10 cellular contexts compared by ENCODE assay signal in the genomic region with DNA sequence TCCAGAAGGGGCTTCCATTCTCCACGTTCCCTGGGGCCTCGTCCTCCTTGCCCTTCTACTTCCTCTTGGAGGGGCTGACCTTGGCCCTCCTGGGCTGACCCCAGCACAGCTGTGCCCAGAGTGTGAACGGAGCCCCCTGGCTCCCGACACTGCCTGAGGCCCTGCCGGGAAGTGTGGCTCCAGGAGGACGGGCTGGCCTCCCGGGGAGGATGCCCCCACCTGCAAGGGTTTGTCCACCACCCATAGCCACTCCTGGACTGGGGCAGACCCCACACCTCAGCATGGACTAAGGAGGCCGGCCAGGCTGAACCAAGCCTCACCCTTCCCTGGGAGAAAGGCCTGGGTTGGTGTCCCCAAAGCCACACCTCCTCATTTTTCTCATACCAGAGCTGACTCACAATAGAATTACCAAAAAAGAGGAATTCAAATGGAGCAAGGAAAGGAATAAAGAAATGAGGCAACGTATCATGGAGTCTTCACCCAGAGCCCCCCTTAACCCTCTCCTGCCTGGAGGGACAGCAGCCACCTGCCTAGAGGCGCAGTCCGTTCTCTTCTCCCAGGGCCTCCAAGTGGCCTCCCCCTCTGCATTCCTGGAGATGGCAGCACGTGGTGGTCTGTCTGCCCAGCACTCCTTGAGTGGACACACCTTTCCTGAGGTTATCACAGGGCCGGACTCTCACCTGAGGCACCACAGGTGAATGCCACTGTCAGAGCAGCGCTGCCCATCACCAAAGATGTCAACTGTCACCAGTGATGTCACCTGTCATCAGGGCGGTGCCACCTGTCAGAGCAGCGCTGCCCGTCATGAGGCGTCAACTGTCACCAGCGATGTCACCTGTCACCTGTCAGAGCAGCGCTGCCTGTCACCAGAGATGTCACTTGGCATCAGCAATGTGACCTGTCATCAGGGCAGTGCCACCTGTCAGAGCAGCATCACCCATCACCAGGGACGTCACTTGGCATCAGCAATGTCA. TPM values are rescaled to one million over a fixed set of nuclear protein-coding genes. Genes with fewer than 3 reads are reported as not detected.
DNase-seq lines count a peak whose midpoint lies in the region; ATAC-seq and TF ChIP-seq lines count a peak whose summit lies in the region.
"Had no signal": no experiment of that assay in that cellular context is flagged by ENCODE, and none has a peak within 500 bp of the region (broad histone marks: within the 10 kb centered on the region; RNA-seq: fewer than 3 reads in every experiment).

No MANE protein-coding gene starts in this region.

- peak; percentile 93 for DNase-seq in AG20443 (ENCODE audit: low spot score)
- no peak for DNase-seq in endothelial cell (ENCODE audit: low spot score)
- DNase-seq in non-pigmented ciliary epithelial cell (ENCODE audit: low read depth): peak; percentile 26
- no peak for DNase-seq in activated T-cell treated with anti-CD3 and anti-CD28 coated beads, Interleukin-2, amount 50 U/mL, for 1 hour
- no peak for DNase-seq in NCI-H510A treated with DMSO at 0.1 percent for 48 hours (lab: John Stamatoyannopoulos, UW)
- DNase-seq: DND-41; stimulated activated naive CD8-positive, alpha-beta T cell treated with anti-CD3 and anti-CD28 coated beads, Interleukin-15, Interleukin-2, amounts not matched to agents 100 U/mL and 50 U/mL, for 24 hours had no signal

- peaks cover 43% of the 10 kb centered on the region for H3K36me3 Mint-ChIP-seq in endothelial cell (ENCODE audit: low read depth, unreplicated experiment)

- peaks cover 5% of the 10 kb centered on the region for H3K9me3 Mint-ChIP-seq in endothelial cell (ENCODE audit: unreplicated experiment)

- no peak for TF ChIP-seq CTCF in endothelial cell (IDR thresholded peaks at IDR 0.05; ENCODE audit: unreplicated experiment)

- peak; percentile 41; the same call in 1 of the 2 replicates for TF ChIP-seq EP300 in Ishikawa (IDR thresholded peaks at IDR 0.05; ENCODE audit: borderline replicate concordance)

- no peak overlapping the region for H3K27ac Mint-ChIP-seq in endothelial cell (ENCODE audit: unreplicated experiment)

- H3K4me1 Mint-ChIP-seq in endothelial cell (ENCODE audit: unreplicated experiment): peaks cover 3% of the 10 kb centered on the region

- H3K27me3 Mint-ChIP-seq in endothelial cell (ENCODE audit: unreplicated experiment): peaks cover 15% of the 10 kb centered on the region

- peak overlapping the region; percentile 59 for H3K4me3 Mint-ChIP-seq in endothelial cell (ENCODE audit: unreplicated experiment)

- TF ChIP-seq RAD21 in Ishikawa (IDR thresholded peaks at IDR 0.05; ENCODE audit: low read depth): no peak

- no peak for ATAC-seq in GM19397 (IDR thresholded peaks at IDR 0.05; ENCODE audit: unreplicated experiment)
- ATAC-seq in GM21423 (IDR thresholded peaks at IDR 0.05; ENCODE audit: unreplicated experiment): no peak
- ATAC-seq: stimulated activated naive CD8-positive, alpha-beta T cell treated with anti-CD3 and anti-CD28 coated beads, Interleukin-15, Interleukin-2, amounts not matched to agents 100 U/mL and 50 U/mL, for 24 hours had no signal

TF ChIP-seq in Ishikawa, 13 proteins besides CTCF, POLR2A, EP300 and RAD21:
- peak; percentile 16; the same call in 1 of the 2 replicates for TF ChIP-seq NFIC (IDR thresholded peaks at IDR 0.05)
- no peak for TF ChIP-seq CEBPB (IDR thresholded peaks at IDR 0.05)
- TF ChIP-seq, protein P1, sequence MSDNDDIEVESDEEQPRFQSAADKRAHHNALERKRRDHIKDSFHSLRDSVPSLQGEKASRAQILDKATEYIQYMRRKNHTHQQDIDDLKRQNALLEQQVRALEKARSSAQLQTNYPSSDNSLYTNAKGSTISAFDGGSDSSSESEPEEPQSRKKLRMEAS (IDR thresholded peaks at IDR 0.05): no peak; the same call in 1 of the 2 replicates
- peak; percentile 43 for TF ChIP-seq TCF12 (IDR thresholded peaks at IDR 0.05; ENCODE audit: low read depth)
- TF ChIP-seq TAF1 (IDR thresholded peaks at IDR 0.05; ENCODE audit: low read depth): no peak
- peak; percentile 86 for TF ChIP-seq TEAD4 (IDR thresholded peaks at IDR 0.05)
- TF ChIP-seq EGR1 (IDR thresholded peaks at IDR 0.05): no peak
- no peak for TF ChIP-seq YY1 (IDR thresholded peaks at IDR 0.05; ENCODE audit: low read depth)
- TF ChIP-seq, protein P2, sequence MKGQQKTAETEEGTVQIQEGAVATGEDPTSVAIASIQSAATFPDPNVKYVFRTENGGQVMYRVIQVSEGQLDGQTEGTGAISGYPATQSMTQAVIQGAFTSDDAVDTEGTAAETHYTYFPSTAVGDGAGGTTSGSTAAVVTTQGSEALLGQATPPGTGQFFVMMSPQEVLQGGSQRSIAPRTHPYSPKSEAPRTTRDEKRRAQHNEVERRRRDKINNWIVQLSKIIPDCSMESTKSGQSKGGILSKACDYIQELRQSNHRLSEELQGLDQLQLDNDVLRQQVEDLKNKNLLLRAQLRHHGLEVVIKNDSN (IDR thresholded peaks at IDR 0.05): no peak; the same call in 1 of the 2 replicates
- TF ChIP-seq CREB1 (IDR thresholded peaks at IDR 0.05; ENCODE audit: low read depth): no peak
- peak; percentile 85 for TF ChIP-seq ZBTB7A (IDR thresholded peaks at IDR 0.05; ENCODE audit: low read depth)

RNA-seq across cellular contexts. Expression of a gene that starts 3.1 kb away (rescaled TPM):
- total RNA-seq in endothelial cell (ENCODE audit: unreplicated experiment): 1.5 TPM

Comparison
In these comparisons a context has a peak if more than half of its experiments do, and no peak if none do; other contexts are left out.
1. DNase-seq: peak in AG20443 (single experiment) and non-pigmented ciliary epithelial cell (single experiment); none in endothelial cell (single experiment), activated T-cell treated with anti-CD3 and anti-CD28 coated beads, Interleukin-2, amount 50 U/mL, for 1 hour (single experiment) and NCI-H510A treated with DMSO at 0.1 percent for 48 hours (single experiment).